In the genomic region with DNA sequence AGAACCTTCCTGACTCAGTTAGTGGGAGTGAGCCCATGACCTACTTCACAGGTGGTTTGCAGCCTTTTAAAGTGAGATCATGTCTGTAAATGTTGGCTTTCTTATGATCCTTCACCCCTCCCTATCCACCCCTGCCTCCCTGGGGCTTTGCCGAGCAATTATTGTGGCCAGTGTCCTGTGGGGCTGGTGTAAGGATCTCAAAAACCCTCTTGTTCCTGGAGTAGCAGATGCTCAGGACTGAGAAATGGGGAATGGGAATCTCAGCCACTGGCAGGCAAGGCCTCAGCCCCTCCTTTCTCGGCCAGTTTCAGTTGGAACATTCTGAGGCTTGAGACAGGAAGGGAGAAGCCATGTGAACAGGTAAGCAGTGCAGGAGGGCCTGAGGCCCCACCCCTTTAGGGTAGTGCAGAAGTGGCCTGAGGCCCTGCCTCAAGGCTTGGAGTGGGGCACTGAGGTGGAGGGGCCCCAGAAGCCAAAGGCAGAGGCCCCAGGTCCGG, we compare ENCODE assay signal across 10 cellular contexts. TPM values are rescaled to one million over a fixed set of nuclear protein-coding genes. Genes with fewer than 3 reads are reported as not detected.
DNase-seq lines count a peak whose midpoint lies in the region; ATAC-seq and TF ChIP-seq lines count a peak whose summit lies in the region.
"Had no signal": no experiment of that assay in that cellular context is flagged by ENCODE, and none has a peak within 500 bp of the region (broad histone marks: within the 10 kb centered on the region; RNA-seq: fewer than 3 reads in every experiment).

No MANE protein-coding gene starts in this region.

- no peaks in the 10 kb centered on the region for H3K36me3 Mint-ChIP-seq in osteocyte (ENCODE audit: unreplicated experiment)

- TF ChIP-seq CTCF in fibroblast of villous mesenchyme (IDR thresholded peaks at IDR 0.05; ENCODE audit: insufficient read depth, low read depth, low read length) = no peak
- TF ChIP-seq CTCF in osteocyte (IDR thresholded peaks at IDR 0.05) = no peak

- H3K4me1 Mint-ChIP-seq in osteocyte (ENCODE audit: unreplicated experiment) = peaks cover 67% of the 10 kb centered on the region

- no peaks in the 10 kb centered on the region for H3K9me3 Mint-ChIP-seq in osteocyte (ENCODE audit: unreplicated experiment)

- peak; percentile 37 for DNase-seq in DMS79 (lab: John Stamatoyannopoulos, UW)
- peak; percentile 15 for DNase-seq in RPMI7951 (ENCODE audit: low read depth)
- DNase-seq in fibroblast of villous mesenchyme (ENCODE audit: low read depth) = peak; percentile 54
- DNase-seq in osteocyte (ENCODE audit: extremely low spot score, unreplicated experiment) = no peak
- DNase-seq in dermis blood vessel endothelial cell = no peak
- no peak for DNase-seq in medulla oblongata (ENCODE audit: extremely low spot score)
- no peak for DNase-seq in NCI-H2081 treated with DMSO at 0.1 percent for 48 hours (lab: John Stamatoyannopoulos, UW)
- DNase-seq: activated CD8-positive, alpha-beta memory T cell treated with anti-CD3 and anti-CD28 coated beads, Interleukin-2, amount 50 U/mL, for 48 hours; stimulated activated naive CD8-positive, alpha-beta T cell treated with anti-CD3 and anti-CD28 coated beads, Interleukin-15, Interleukin-2, amounts not matched to agents 100 U/mL and 50 U/mL, for 24 hours had no signal

- H3K4me3 ChIP-seq in fibroblast of villous mesenchyme (ENCODE audit: low read depth, low read length) = no peak overlapping the region

- no peak for ATAC-seq in GM21825 (IDR thresholded peaks at IDR 0.05; ENCODE audit: unreplicated experiment)
- ATAC-seq: stimulated activated naive CD8-positive, alpha-beta T cell treated with anti-CD3 and anti-CD28 coated beads, Interleukin-15, Interleukin-2, amounts not matched to agents 100 U/mL and 50 U/mL, for 24 hours had no signal

- no peak overlapping the region for H3K4me3 Mint-ChIP-seq in osteocyte (ENCODE audit: unreplicated experiment)

- H3K27ac Mint-ChIP-seq in osteocyte (ENCODE audit: unreplicated experiment) = peak overlapping the region; percentile 82

- no peaks in the 10 kb centered on the region for H3K27me3 Mint-ChIP-seq in osteocyte (ENCODE audit: unreplicated experiment)

RNA-seq across cellular contexts. Expression of a gene that starts 53.8 kb away (rescaled TPM):
- 1.8 and 1.9 TPM in 2 replicates for total RNA-seq in RPMI7951 (2014; rRNA removed; shearing (Covaris generic))
- total RNA-seq in fibroblast of villous mesenchyme (8.7 and 11.2 TPM in 2 replicates), osteocyte (96.3 and 98.3 TPM in 2 replicates), dermis blood vessel endothelial cell (9.2 and 9.4 TPM in 2 replicates)

Comparison
In these comparisons a context has a peak if more than half of its experiments do, and no peak if none do; other contexts are left out.
1. DNase-seq: peak in DMS79 (single experiment), RPMI7951 (single experiment) and fibroblast of villous mesenchyme (single experiment); none in osteocyte (single experiment), dermis blood vessel endothelial cell (single experiment), medulla oblongata (single experiment) and NCI-H2081 treated with DMSO at 0.1 percent for 48 hours (single experiment).